Comparison of ENCODE assay signal across 8 cellular contexts in genomic region chr13:40776681-40777165, GRCh38. TPM values are rescaled to one million over a fixed set of nuclear protein-coding genes. Genes with fewer than 3 reads are reported as not detected.
DNase-seq lines count a peak whose midpoint lies in the region; ATAC-seq and TF ChIP-seq lines count a peak whose summit lies in the region.

No MANE protein-coding gene starts in this region.

- no peaks in the 10 kb centered on the region for H4K20me1 ChIP-seq in PC-3 (ENCODE audit: low read length)

- peaks cover 0 to 3% (median 0%) of the 10 kb centered on the region in 3 donors for H3K27me3 Mint-ChIP-seq in immature natural killer cell (ENCODE audit: low read depth in 3 of 3)
- no peaks in the 10 kb centered on the region for H3K27me3 Mint-ChIP-seq in WTC11 (ENCODE audit: low read depth)

- peaks cover 7% of the 10 kb centered on the region for H3K4me1 ChIP-seq in PC-3 (ENCODE audit: insufficient read depth, low read length)

- no peaks in the 10 kb centered on the region; the same call in 1 of the 2 replicates for H3K36me3 ChIP-seq in PC-3 (ENCODE audit: low read depth, low read length)

- peak overlapping the region; percentile 25; the same call in 1 of the 2 replicates for H3K27ac ChIP-seq in PC-3 (ENCODE audit: low read length)

- H3K27me3 ChIP-seq in PC-3 (ENCODE audit: low read length): no peaks in the 10 kb centered on the region

- no peaks in the 10 kb centered on the region for H3F3A ChIP-seq in PC-3 (ENCODE audit: low read length, unreplicated experiment)

- H3K9ac ChIP-seq in PC-3 (ENCODE audit: low read length): no peak overlapping the region

- ATAC-seq in HG02840 (IDR thresholded peaks at IDR 0.05; ENCODE audit: low FRiP score, unreplicated experiment) (peak; percentile 37), PC-3 (peak; percentile 65), WTC11 (no peak)
- peak; percentile 88 for ATAC-seq in stimulated activated effector memory CD8-positive, alpha-beta T cell treated with anti-CD3 and anti-CD28 coated beads, Interleukin-12 subunit alpha, Interleukin-12 subunit beta, amount 100 ng/mL, for 72 hours

- TF ChIP-seq CTCF in GM13977 (IDR thresholded peaks at IDR 0.05; ENCODE audit: extremely low read depth, insufficient read depth, missing control alignments): no peak
- TF ChIP-seq CTCF in PC-3 (conservative IDR thresholded peaks at IDR 0.05; ENCODE audit: low read depth, low read length): no peak
- no peak for TF ChIP-seq CTCF in WTC11 (IDR thresholded peaks at IDR 0.05)

- peak overlapping the region; percentile 72 for H3K4me2 ChIP-seq in PC-3 (ENCODE audit: low read length)

- H3K4me3 Mint-ChIP-seq in immature natural killer cell: peak overlapping the region; percentile 60 to 86 (median 77)
- peak overlapping the region; percentile 68 for H3K4me3 Mint-ChIP-seq in stimulated activated effector memory CD8-positive, alpha-beta T cell treated with anti-CD3 and anti-CD28 coated beads, Interleukin-12 subunit alpha, Interleukin-12 subunit beta, amount 100 ng/mL, for 72 hours
- H3K4me3 Mint-ChIP-seq in WTC11: no peak overlapping the region

- peak; percentile 37 for DNase-seq in GM13977 (ENCODE audit: low spot score)
- peak; percentile 54 for DNase-seq in PC-3
- peak; percentile 74 to 79 for DNase-seq in activated T-cell treated with anti-CD3 and anti-CD28 coated beads, Interleukin-2, amount 50 U/mL, for 48 hours
- DNase-seq in immature natural killer cell: peak; percentile 49 to 51 (median 50)
- peak; percentile 38 to 81 for DNase-seq in stimulated activated effector memory CD8-positive, alpha-beta T cell treated with anti-CD3 and anti-CD28 coated beads, Interleukin-12 subunit alpha, Interleukin-12 subunit beta, amount 100 ng/mL, for 72 hours (ENCODE audit: low spot score in 2 of 2)
- no peak for DNase-seq in NCI-H774 (lab: John Stamatoyannopoulos, UW)
- no peak for DNase-seq in WTC11 (ENCODE audit: low spot score)

- peak overlapping the region; percentile 87 for H2AFZ ChIP-seq in PC-3 (ENCODE audit: low read length)

- H3K9me3 Mint-ChIP-seq in immature natural killer cell (no peaks in the 10 kb centered on the region), WTC11 (no peaks in the 10 kb centered on the region)
- H3K9me3 Mint-ChIP-seq in stimulated activated effector memory CD8-positive, alpha-beta T cell treated with anti-CD3 and anti-CD28 coated beads, Interleukin-12 subunit alpha, Interleukin-12 subunit beta, amount 100 ng/mL, for 72 hours: no peaks in the 10 kb centered on the region

- peak overlapping the region; percentile 55 for H3K4me3 ChIP-seq in PC-3 (ENCODE audit: low read length)

- intact Hi-C loops in PC-3 (cut with micrococcal nuclease): loop anchor here (1.0 to 10.0 kb wide), 4 partner anchors 38 to 288 kb away; partner anchors contain the start of gene WBP4

- no peaks in the 10 kb centered on the region for H3K79me2 ChIP-seq in PC-3 (ENCODE audit: low read length)

- POLR2A ChIA-PET in PC-3 (lab: Charles Lee; ENCODE audit: unreplicated experiment): no interaction called here
- POLR2A ChIA-PET in WTC11 (lab: Charles Lee): no interaction called here

- BruUV-seq in PC-3 (replicated peaks; lab: Mats Ljungman, UMichigan): no TSS peak

- no peaks in the 10 kb centered on the region for H3K9me3 ChIP-seq in PC-3 (ENCODE audit: low read length)

- H3K27ac Mint-ChIP-seq in immature natural killer cell (peak overlapping the region; percentile 91 to 98 (median 96)), WTC11 (no peak overlapping the region)
- peak overlapping the region; percentile 93 for H3K27ac Mint-ChIP-seq in stimulated activated effector memory CD8-positive, alpha-beta T cell treated with anti-CD3 and anti-CD28 coated beads, Interleukin-12 subunit alpha, Interleukin-12 subunit beta, amount 100 ng/mL, for 72 hours

- CTCF ChIA-PET in PC-3 (lab: Charles Lee) (interaction anchor here (1.2 to 1.4 kb wide), 2 partner anchors 13 to 38 kb away, joined by 3 to 4 read pairs; partner anchors contain the start of gene SLC25A15), WTC11 (lab: Charles Lee) (interaction anchor here (0.6 to 3.4 kb wide), 24 partner anchors 10 to 1091 kb away, joined by 3 to 36 read pairs (median 4); partner anchors contain the start of gene SLC25A15)

- in situ Hi-C loops in GM13977 (cut with MboI; ENCODE audit: low pct_unique_long_range_greater_than_20kb, low sequenced_read_pairs, unreplicated experiment): no loop called here

- H3K36me3 Mint-ChIP-seq in immature natural killer cell: no peaks in the 10 kb centered on the region
- no peaks in the 10 kb centered on the region for H3K36me3 Mint-ChIP-seq in stimulated activated effector memory CD8-positive, alpha-beta T cell treated with anti-CD3 and anti-CD28 coated beads, Interleukin-12 subunit alpha, Interleukin-12 subunit beta, amount 100 ng/mL, for 72 hours
- no peaks in the 10 kb centered on the region for H3K36me3 Mint-ChIP-seq in WTC11

- H3K4me1 Mint-ChIP-seq in immature natural killer cell (peaks cover 26 to 28% of the 10 kb centered on the region in 2 donors), WTC11 (peaks cover 12% of the 10 kb centered on the region)
- H3K4me1 Mint-ChIP-seq in stimulated activated effector memory CD8-positive, alpha-beta T cell treated with anti-CD3 and anti-CD28 coated beads, Interleukin-12 subunit alpha, Interleukin-12 subunit beta, amount 100 ng/mL, for 72 hours: peaks cover 25% of the 10 kb centered on the region

- no peaks in the 10 kb centered on the region for H3K9me2 ChIP-seq in PC-3 (replicated peaks; ENCODE audit: low read length)

TF ChIP-seq in WTC11, 78 proteins besides CTCF, POLR2A, EP300 and RAD21 (continues in another document):
- TF ChIP-seq ZNF423 (CRISPR knock-in tag; IDR thresholded peaks at IDR 0.05) (no peak), AFF4 (CRISPR knock-in tag; IDR thresholded peaks at IDR 0.05; ENCODE audit: borderline replicate concordance) (no peak), MXD4 (CRISPR knock-in tag; IDR thresholded peaks at IDR 0.05; ENCODE audit: borderline replicate concordance) (no peak), ZSCAN18 (CRISPR knock-in tag; IDR thresholded peaks at IDR 0.05) (no peak), ZBTB21 (CRISPR knock-in tag; IDR thresholded peaks at IDR 0.05; ENCODE audit: borderline replicate concordance) (no peak), HMGXB4 (CRISPR knock-in tag; IDR thresholded peaks at IDR 0.05) (no peak)

RNA-seq across cellular contexts. Expression of gene MRPS31, which starts 5.7 kb away (rescaled TPM):
- total RNA-seq in PC-3 (2014; rRNA removed) (13.3 and 14.6 TPM in 2 replicates), WTC11 (2021) (25.5 to 28.0 TPM (median 26.1 TPM) in 3 replicates)
- polyA plus RNA-seq in immature natural killer cell: 10 to 100 TPM; 30.9 to 38.0 (median 33.4) TPM

RNA-seq across cellular contexts. Expression of gene SLC25A15, which starts 12.7 kb away (rescaled TPM):
- total RNA-seq in PC-3 (2014; rRNA removed) (20.6 and 22.0 TPM in 2 replicates), WTC11 (2021) (20.2 to 20.7 TPM (median 20.2 TPM) in 3 replicates)
- 1 to 10 TPM; 2.1 to 8.3 (median 5.3) TPM for polyA plus RNA-seq in immature natural killer cell

Comparison
In these comparisons a context has a peak if more than half of its experiments do, and no peak if none do; other contexts are left out.
1. DNase-seq: peak in GM13977 (single experiment), PC-3 (single experiment), activated T-cell treated with anti-CD3 and anti-CD28 coated beads, Interleukin-2, amount 50 U/mL, for 48 hours (2 of 2), immature natural killer cell (3 of 3) and stimulated activated effector memory CD8-positive, alpha-beta T cell treated with anti-CD3 and anti-CD28 coated beads, Interleukin-12 subunit alpha, Interleukin-12 subunit beta, amount 100 ng/mL, for 72 hours (2 of 2); none in NCI-H774 (single experiment) and WTC11 (single experiment).